2 cellular contexts compared by ENCODE assay signal in genomic region chr12:122896662-122897061, GRCh38.
TF ChIP-seq lines count a peak whose summit lies in the region.

No MANE protein-coding gene starts in this region.

TF ChIP-seq in HEK293, 187 proteins besides CTCF, POLR2A, EP300 and RAD21 (continued from another document):
- TF ChIP-seq, protein P1, sequence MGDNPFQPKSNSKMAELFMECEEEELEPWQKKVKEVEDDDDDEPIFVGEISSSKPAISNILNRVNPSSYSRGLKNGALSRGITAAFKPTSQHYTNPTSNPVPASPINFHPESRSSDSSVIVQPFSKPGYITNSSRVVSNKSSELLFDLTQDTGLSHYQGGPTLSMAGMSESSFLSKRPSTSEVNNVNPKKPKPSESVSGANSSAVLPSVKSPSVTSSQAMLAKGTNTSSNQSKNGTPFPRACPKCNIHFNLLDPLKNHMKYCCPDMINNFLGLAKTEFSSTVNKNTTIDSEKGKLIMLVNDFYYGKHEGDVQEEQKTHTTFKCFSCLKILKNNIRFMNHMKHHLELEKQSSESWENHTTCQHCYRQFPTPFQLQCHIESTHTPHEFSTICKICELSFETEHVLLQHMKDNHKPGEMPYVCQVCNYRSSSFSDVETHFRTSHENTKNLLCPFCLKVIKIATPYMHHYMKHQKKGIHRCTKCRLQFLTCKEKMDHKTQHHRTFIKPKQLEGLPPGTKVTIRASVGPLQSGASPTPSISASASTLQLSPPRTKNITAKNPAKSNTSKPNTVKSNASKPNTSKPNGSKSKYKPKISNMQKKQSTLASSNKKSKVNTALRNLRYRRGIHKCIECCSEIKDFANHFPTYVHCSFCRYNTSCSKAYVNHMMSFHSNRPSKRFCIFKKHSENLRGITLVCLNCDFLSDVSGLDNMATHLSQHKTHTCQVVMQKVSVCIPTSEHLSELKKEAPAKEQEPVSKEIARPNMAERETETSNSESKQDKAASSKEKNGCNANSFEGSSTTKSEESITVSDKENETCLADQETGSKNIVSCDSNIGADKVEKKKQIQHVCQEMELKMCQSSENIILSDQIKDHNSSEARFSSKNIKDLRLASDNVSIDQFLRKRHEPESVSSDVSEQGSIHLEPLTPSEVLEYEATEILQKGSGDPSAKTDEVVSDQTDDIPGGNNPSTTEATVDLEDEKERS (tag by site-specific recombination; IDR thresholded peaks at IDR 0.05): 0 out of 2 replicates have a peak, but pooled peaks have one; percentile 11
- no peak for TF ChIP-seq SCRT1 (tag by site-specific recombination; IDR thresholded peaks at IDR 0.05; ENCODE audit: borderline replicate concordance)

TF ChIP-seq in K562, 482 proteins besides CTCF, POLR2A, EP300 and RAD21 (continued from another document):
- TF ChIP-seq HDGF (IDR thresholded peaks at IDR 0.05) (0 out of 2 replicates have a peak, but pooled peaks have one; percentile 46), RBM25 (IDR thresholded peaks at IDR 0.05; ENCODE audit: low read depth, low read length, severe bottlenecking) (peak; percentile 88), TAF15 (IDR thresholded peaks at IDR 0.05; ENCODE audit: low read depth, low read length) (no peak), BCOR (IDR thresholded peaks at IDR 0.05) (peak; percentile 78), SMARCA5 (IDR thresholded peaks at IDR 0.05) (0 out of 2 replicates have a peak, but pooled peaks have one; percentile 45), FOXK2 (conservative IDR thresholded peaks at IDR 0.05 in 1 of 2, IDR thresholded peaks at IDR 0.05 in 1 of 2; ENCODE audit: low read depth in 2 of 2) (0 out of 4 replicates have a peak, but pooled peaks of 1 of the 2 experiments have one; percentile 0), ADNP (tag; IDR thresholded peaks at IDR 0.05) (peak; percentile 49)
- TF ChIP-seq, protein P2, sequence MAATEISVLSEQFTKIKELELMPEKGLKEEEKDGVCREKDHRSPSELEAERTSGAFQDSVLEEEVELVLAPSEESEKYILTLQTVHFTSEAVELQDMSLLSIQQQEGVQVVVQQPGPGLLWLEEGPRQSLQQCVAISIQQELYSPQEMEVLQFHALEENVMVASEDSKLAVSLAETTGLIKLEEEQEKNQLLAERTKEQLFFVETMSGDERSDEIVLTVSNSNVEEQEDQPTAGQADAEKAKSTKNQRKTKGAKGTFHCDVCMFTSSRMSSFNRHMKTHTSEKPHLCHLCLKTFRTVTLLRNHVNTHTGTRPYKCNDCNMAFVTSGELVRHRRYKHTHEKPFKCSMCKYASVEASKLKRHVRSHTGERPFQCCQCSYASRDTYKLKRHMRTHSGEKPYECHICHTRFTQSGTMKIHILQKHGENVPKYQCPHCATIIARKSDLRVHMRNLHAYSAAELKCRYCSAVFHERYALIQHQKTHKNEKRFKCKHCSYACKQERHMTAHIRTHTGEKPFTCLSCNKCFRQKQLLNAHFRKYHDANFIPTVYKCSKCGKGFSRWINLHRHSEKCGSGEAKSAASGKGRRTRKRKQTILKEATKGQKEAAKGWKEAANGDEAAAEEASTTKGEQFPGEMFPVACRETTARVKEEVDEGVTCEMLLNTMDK (IDR thresholded peaks at IDR 0.05; ENCODE audit: borderline replicate concordance, insufficient read depth, low read depth, low read length, poor library complexity, severe bottlenecking): no peak
